19 cellular contexts compared by ENCODE assay signal in genomic region chr12:109966531-109966930, GRCh38. TPM values are rescaled to one million over a fixed set of nuclear protein-coding genes. Genes with fewer than 3 reads are reported as not detected.
DNase-seq lines count a peak whose midpoint lies in the region; ATAC-seq and TF ChIP-seq lines count a peak whose summit lies in the region.
"Had no signal": no experiment of that assay in that cellular context is flagged by ENCODE, and none has a peak within 500 bp of the region (broad histone marks: within the 10 kb centered on the region; RNA-seq: fewer than 3 reads in every experiment).

No MANE protein-coding gene starts in this region.

- CTCF ChIA-PET in activated CD4-positive, alpha-beta T cell treated with anti-CD3 and anti-CD28 coated beads, Interleukin-2, amount 10 ng/mL, durations not matched to agents 7 days and 5 days (lab: Charles Lee): interaction anchor here (1.9 kb wide), 1 partner anchor 14 kb away, joined by 6 read pairs; no protein-coding TSS in a partner anchor

- intact Hi-C loops in natural killer cell (cut with micrococcal nuclease) (no loop called here), thyroid gland (cut with DNase I) (no loop called here)

- peaks cover 32% of the 10 kb centered on the region for H3K4me1 Mint-ChIP-seq in activated CD4-positive, alpha-beta T cell treated with anti-CD3 and anti-CD28 coated beads, Interleukin-2, amount 10 ng/mL, durations not matched to agents 7 days and 5 days
- H3K4me1 Mint-ChIP-seq in natural killer cell treated with Interleukin-12 subunit alpha and Interleukin-12 subunit beta and Interleukin-15 and Interleukin-18, amount 100 ng/mL, for 72 hours (ENCODE audit: low read depth in 2 of 2): peaks cover 11 to 16% of the 10 kb centered on the region in 2 donors
- H3K4me1 Mint-ChIP-seq in natural killer cell (peaks cover 6 to 12% of the 10 kb centered on the region in 2 donors), T-helper 17 cell (peaks cover 30% of the 10 kb centered on the region)
- peaks cover 18% of the 10 kb centered on the region for H3K4me1 Mint-ChIP-seq in stimulated activated memory B cell treated with anti-CD40 and anti-IgM and Interleukin-4, amounts not matched to agents 10 μg/mL and 1 μg/mL and 100 μg/mL, for 72 hours

- no peak for ATAC-seq in natural killer cell treated with Interleukin-12 subunit alpha and Interleukin-12 subunit beta and Interleukin-15 and Interleukin-18, amount 100 ng/mL, for 72 hours
- no peak for ATAC-seq in natural killer cell
- ATAC-seq in T-helper 17 cell: no peak
- no peak for ATAC-seq in stimulated activated memory B cell treated with anti-CD40 and anti-IgM and Interleukin-4, amounts not matched to agents 10 μg/mL and 1 μg/mL and 100 μg/mL, for 72 hours
- ATAC-seq: HCT116 had no signal

- no peaks in the 10 kb centered on the region for H3K9me3 Mint-ChIP-seq in activated CD4-positive, alpha-beta T cell treated with anti-CD3 and anti-CD28 coated beads, Interleukin-2, amount 10 ng/mL, durations not matched to agents 7 days and 5 days
- H3K9me3 Mint-ChIP-seq in natural killer cell treated with Interleukin-12 subunit alpha and Interleukin-12 subunit beta and Interleukin-15 and Interleukin-18, amount 100 ng/mL, for 72 hours: no peaks in the 10 kb centered on the region
- H3K9me3 Mint-ChIP-seq in natural killer cell: no peaks in the 10 kb centered on the region
- no peaks in the 10 kb centered on the region for H3K9me3 Mint-ChIP-seq in stimulated activated memory B cell treated with anti-CD40 and anti-IgM and Interleukin-4, amounts not matched to agents 10 μg/mL and 1 μg/mL and 100 μg/mL, for 72 hours

- no peak overlapping the region for H3K4me3 Mint-ChIP-seq in activated CD4-positive, alpha-beta T cell treated with anti-CD3 and anti-CD28 coated beads, Interleukin-2, amount 10 ng/mL, durations not matched to agents 7 days and 5 days
- no peak overlapping the region for H3K4me3 Mint-ChIP-seq in natural killer cell treated with Interleukin-12 subunit alpha and Interleukin-12 subunit beta and Interleukin-15 and Interleukin-18, amount 100 ng/mL, for 72 hours
- H3K4me3 Mint-ChIP-seq in natural killer cell: no peak overlapping the region
- H3K4me3 Mint-ChIP-seq in T-helper 17 cell: peak overlapping the region; percentile 12
- no peak overlapping the region for H3K4me3 Mint-ChIP-seq in stimulated activated memory B cell treated with anti-CD40 and anti-IgM and Interleukin-4, amounts not matched to agents 10 μg/mL and 1 μg/mL and 100 μg/mL, for 72 hours

- H3K4me1 ChIP-seq in thyroid gland: peaks cover 8 to 9% of the 10 kb centered on the region in 2 donors

- H3K27ac Mint-ChIP-seq in activated CD4-positive, alpha-beta T cell treated with anti-CD3 and anti-CD28 coated beads, Interleukin-2, amount 10 ng/mL, durations not matched to agents 7 days and 5 days: peak overlapping the region; percentile 41
- H3K27ac Mint-ChIP-seq in natural killer cell treated with Interleukin-12 subunit alpha and Interleukin-12 subunit beta and Interleukin-15 and Interleukin-18, amount 100 ng/mL, for 72 hours: peak overlapping the region; percentile 58 to 74
- H3K27ac Mint-ChIP-seq in natural killer cell (no peak overlapping the region), T-helper 17 cell (peak overlapping the region; percentile 93)
- H3K27ac Mint-ChIP-seq in stimulated activated memory B cell treated with anti-CD40 and anti-IgM and Interleukin-4, amounts not matched to agents 10 μg/mL and 1 μg/mL and 100 μg/mL, for 72 hours: peak overlapping the region; percentile 28

- 95 to 97% methylated on average over 3 of the region's 3 CpGs for WGBS in thyroid gland, 2 donors

- POLR2A ChIA-PET in activated CD4-positive, alpha-beta T cell treated with anti-CD3 and anti-CD28 coated beads, Interleukin-2, amount 10 ng/mL, durations not matched to agents 7 days and 5 days (lab: Charles Lee): no interaction called here

- peaks cover 18 to 25% of the 10 kb centered on the region in 2 donors for H3K36me3 ChIP-seq in thyroid gland

- H3K9me3 ChIP-seq in T-helper 17 cell (ENCODE audit: control insufficient read depth, low read length, poor library complexity, severe bottlenecking) (no peaks in the 10 kb centered on the region), thyroid gland (no peaks in the 10 kb centered on the region)

- TF ChIP-seq CTCF in natural killer cell (IDR thresholded peaks at IDR 0.05): no peak
- no peak for TF ChIP-seq CTCF in thyroid gland (IDR thresholded peaks at IDR 0.05)

- no peaks in the 10 kb centered on the region for H3K27me3 ChIP-seq in thyroid gland

- no peak overlapping the region for H3K4me3 ChIP-seq in thyroid gland (replicated peaks in 1 of 3)

- no peak for TF ChIP-seq POLR2A in thyroid gland (IDR thresholded peaks at IDR 0.05)

- peaks cover 52% of the 10 kb centered on the region for H3K36me3 Mint-ChIP-seq in activated CD4-positive, alpha-beta T cell treated with anti-CD3 and anti-CD28 coated beads, Interleukin-2, amount 10 ng/mL, durations not matched to agents 7 days and 5 days (ENCODE audit: low read depth)
- H3K36me3 Mint-ChIP-seq in natural killer cell treated with Interleukin-12 subunit alpha and Interleukin-12 subunit beta and Interleukin-15 and Interleukin-18, amount 100 ng/mL, for 72 hours: peaks cover 21% of the 10 kb centered on the region
- H3K36me3 Mint-ChIP-seq in natural killer cell (peaks cover 6% of the 10 kb centered on the region), T-helper 17 cell (ENCODE audit: low read depth) (peaks cover 4% of the 10 kb centered on the region)
- H3K36me3 Mint-ChIP-seq in stimulated activated memory B cell treated with anti-CD40 and anti-IgM and Interleukin-4, amounts not matched to agents 10 μg/mL and 1 μg/mL and 100 μg/mL, for 72 hours: peaks cover 42% of the 10 kb centered on the region

- H3K27ac ChIP-seq in thyroid gland: no peak overlapping the region
- H3K27ac ChIP-seq: KMS-11 had no signal

- DNase-seq in activated CD4-positive, alpha-beta T cell treated with anti-CD3 and anti-CD28 coated beads, Interleukin-2, amount 10 ng/mL, durations not matched to agents 7 days and 5 days: no peak
- no peak for DNase-seq in activated CD4-positive, alpha-beta T cell treated with anti-CD3 and anti-CD28 coated beads, Interleukin-2, amount 50 U/mL, for 1 hour
- DNase-seq in natural killer cell treated with Interleukin-12 subunit alpha and Interleukin-12 subunit beta and Interleukin-15 and Interleukin-18, amount 100 ng/mL, for 72 hours (ENCODE audit: low spot score): no peak
- DNase-seq in natural killer cell: no peak
- no peak for DNase-seq in T-helper 17 cell
- DNase-seq in NCI-H1694 treated with DMSO at 0.1 percent for 48 hours (lab: John Stamatoyannopoulos, UW): no peak
- no peak for DNase-seq in thyroid gland
- DNase-seq: DMS79 treated with DMSO at 0.1 percent for 48 hours; GOT3; MV-4-11; NCI-H187; NCI-H2107; NCI-H510A; NCI-H748 treated with DMSO at 0.1 percent for 48 hours; NK-92 treated with Interleukin-12 subunit alpha and Interleukin-12 subunit beta, amount 100 ng/mL, for 24 hours; Right ventricle myocardium superior had no signal

- H3K27me3 Mint-ChIP-seq in activated CD4-positive, alpha-beta T cell treated with anti-CD3 and anti-CD28 coated beads, Interleukin-2, amount 10 ng/mL, durations not matched to agents 7 days and 5 days: no peaks in the 10 kb centered on the region
- no peaks in the 10 kb centered on the region for H3K27me3 Mint-ChIP-seq in natural killer cell treated with Interleukin-12 subunit alpha and Interleukin-12 subunit beta and Interleukin-15 and Interleukin-18, amount 100 ng/mL, for 72 hours
- H3K27me3 Mint-ChIP-seq in natural killer cell (ENCODE audit: low read depth in 2 of 2): no peaks in the 10 kb centered on the region
- H3K27me3 Mint-ChIP-seq in T-helper 17 cell: no peaks in the 10 kb centered on the region
- no peaks in the 10 kb centered on the region for H3K27me3 Mint-ChIP-seq in stimulated activated memory B cell treated with anti-CD40 and anti-IgM and Interleukin-4, amounts not matched to agents 10 μg/mL and 1 μg/mL and 100 μg/mL, for 72 hours

RNA-seq across cellular contexts. Expression of gene GIT2, which starts 29.6 kb away (rescaled TPM):
- total RNA-seq in activated CD4-positive, alpha-beta T cell treated with anti-CD3 and anti-CD28 coated beads, Interleukin-2, amount 10 ng/mL, durations not matched to agents 7 days and 5 days: 100 to 1,000 TPM; 101 to 107 TPM
- total RNA-seq in natural killer cell treated with Interleukin-12 subunit alpha and Interleukin-12 subunit beta and Interleukin-15 and Interleukin-18, amount 100 ng/mL, for 72 hours: 10 to 100 TPM; 87.5 to 94.2 TPM
- total RNA-seq in natural killer cell (100 to 1,000 TPM in 2 of 3 donors, 10 to 100 TPM in 1; 98.8 to 118 (median 117) TPM), T-helper 17 cell (10 to 100 TPM; 84.9 to 95.9 TPM), thyroid gland (10 to 100 TPM; 54.4 to 69.4 (median 60.1) TPM)

RNA-seq across cellular contexts. Expression of gene ANKRD13A, which starts 32.7 kb away (rescaled TPM):
- 10 to 100 TPM; 82.5 to 88.2 TPM for total RNA-seq in activated CD4-positive, alpha-beta T cell treated with anti-CD3 and anti-CD28 coated beads, Interleukin-2, amount 10 ng/mL, durations not matched to agents 7 days and 5 days
- total RNA-seq in natural killer cell treated with Interleukin-12 subunit alpha and Interleukin-12 subunit beta and Interleukin-15 and Interleukin-18, amount 100 ng/mL, for 72 hours: 10 to 100 TPM; 65.0 to 81.8 TPM
- total RNA-seq in natural killer cell (10 to 100 TPM; 74.9 to 93.6 (median 90.7) TPM), T-helper 17 cell (10 to 100 TPM; 78.8 to 87.5 TPM), thyroid gland (100 to 1,000 TPM; 125 to 167 (median 137) TPM)

Comparison
In these comparisons a context has a peak if more than half of its experiments do, and no peak if none do; other contexts are left out.
1. H3K27ac Mint-ChIP-seq: peak in activated CD4-positive, alpha-beta T cell treated with anti-CD3 and anti-CD28 coated beads, Interleukin-2, amount 10 ng/mL, durations not matched to agents 7 days and 5 days (single experiment), natural killer cell treated with Interleukin-12 subunit alpha and Interleukin-12 subunit beta and Interleukin-15 and Interleukin-18, amount 100 ng/mL, for 72 hours (2 of 2), T-helper 17 cell (single experiment) and stimulated activated memory B cell treated with anti-CD40 and anti-IgM and Interleukin-4, amounts not matched to agents 10 μg/mL and 1 μg/mL and 100 μg/mL, for 72 hours (single experiment); none in natural killer cell (0 of 2).